32 cellular contexts compared by ENCODE assay signal in the genomic region with DNA sequence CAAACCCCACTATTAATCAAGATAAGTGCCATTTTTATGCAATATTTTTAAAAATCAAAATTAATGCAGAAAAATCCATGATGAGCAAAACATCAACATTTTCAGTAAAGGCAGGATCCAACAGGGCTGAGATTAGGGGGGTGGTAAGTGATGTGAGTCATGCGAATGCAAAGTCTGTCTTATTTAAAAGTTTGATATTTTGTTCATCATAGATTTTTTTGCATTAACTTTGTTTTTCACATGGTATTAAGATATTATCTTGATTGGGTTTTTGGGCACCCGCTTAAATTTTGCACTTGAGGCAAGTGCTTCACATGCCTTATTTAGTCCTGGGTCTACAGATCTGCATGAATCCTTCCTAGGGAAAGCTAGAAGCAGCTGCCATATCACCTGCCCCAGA.
"Had no signal": no experiment of that assay in that cellular context is flagged by ENCODE, and none has a peak within 500 bp of the region (broad histone marks: within the 10 kb centered on the region; RNA-seq: fewer than 3 reads in every experiment).

No MANE protein-coding gene starts in this region.

- H3K36me3 Mint-ChIP-seq: activated naive CD8-positive, alpha-beta T cell had no signal

- H3K27ac Mint-ChIP-seq: activated B cell treated with CpG ODN at 0.5 μM for 24 hours; activated CD8-positive, alpha-beta T cell treated with anti-CD3 and anti-CD28 coated beads for 36 hours; activated naive CD8-positive, alpha-beta T cell; activated T-helper 17 cell treated with anti-CD3 and anti-CD28 coated beads, Interleukin-2, amount 50 U/mL, for 72 hours; dendritic cell treated with granulocyte-macrophage colony-stimulating factor and Interleukin-4, amounts not matched to agents 40 ng/mL and 50 ng/mL, for 4 days; endodermal cell; T-helper 17 cell; T-helper 2 cell treated with Interferon-gamma antibody and Interleukin-4, amounts not matched to agents 5 μg/mL and 100 μg/mL, for 36 hours had no signal

- ATAC-seq: activated CD4-positive, CD25-positive, alpha-beta regulatory T cell treated with anti-CD3 and anti-CD28 coated beads, Interleukin-2, amount 50 U/mL, for 24 hours; activated CD8-positive, alpha-beta T cell treated with anti-CD3 and anti-CD28 coated beads for 36 hours; activated T-cell treated with anti-CD3 and anti-CD28 coated beads, Interleukin-2, amount 50 U/mL, for 4 hours; activated T-helper 17 cell treated with anti-CD3 and anti-CD28 coated beads, Interleukin-2, amount 50 U/mL, for 72 hours; foreskin keratinocyte; gastrocnemius medialis; T-helper 17 cell had no signal

- H3K9me3 ChIP-seq: esophagus muscularis mucosa, gastrocnemius medialis had no signal

- H3K36me3 ChIP-seq: brain microvascular endothelial cell, esophagus muscularis mucosa, gastrocnemius medialis, WERI-Rb-1 had no signal

- H3K27ac ChIP-seq: brain microvascular endothelial cell, coronary artery, dorsolateral prefrontal cortex, esophagus muscularis mucosa, foreskin keratinocyte, gastrocnemius medialis, WERI-Rb-1 had no signal

- H3K27me3 ChIP-seq: brain microvascular endothelial cell, dorsolateral prefrontal cortex, esophagus muscularis mucosa, foreskin keratinocyte, gastrocnemius medialis had no signal

- H3K4me1 Mint-ChIP-seq: activated T-helper 17 cell treated with anti-CD3 and anti-CD28 coated beads, Interleukin-2, amount 50 U/mL, for 72 hours; central memory CD8-positive, alpha-beta T cell; T-helper 17 cell had no signal

- H3K9me3 Mint-ChIP-seq: activated B cell treated with CpG ODN at 0.5 μM for 24 hours; activated CD8-positive, alpha-beta T cell treated with anti-CD3 and anti-CD28 coated beads for 36 hours; activated T-cell treated with anti-CD3 and anti-CD28 coated beads, Interleukin-2, amount 50 U/mL, for 4 hours; activated T-helper 17 cell treated with anti-CD3 and anti-CD28 coated beads, Interleukin-2, amount 50 U/mL, for 72 hours; central memory CD8-positive, alpha-beta T cell; dendritic cell treated with granulocyte-macrophage colony-stimulating factor and Interleukin-4, amounts not matched to agents 40 ng/mL and 50 ng/mL, for 4 days; endodermal cell; T-helper 2 cell treated with Interferon-gamma antibody and Interleukin-4, amounts not matched to agents 5 μg/mL and 100 μg/mL, for 36 hours had no signal

- DNase-seq: activated B cell treated with CpG ODN at 0.5 μM for 24 hours; activated CD4-positive, alpha-beta T cell treated with anti-CD3 and anti-CD28 coated beads for 48 hours; activated CD4-positive, alpha-beta T cell treated with anti-CD3 and anti-CD28 coated beads, Interleukin-2, amount 50 U/mL, for 1 hour; activated CD4-positive, alpha-beta T cell treated with anti-CD3 and anti-CD28 coated beads, Interleukin-2, amount 50 U/mL, for 48 hours; activated CD8-positive, alpha-beta memory T cell treated with anti-CD3 and anti-CD28 coated beads for 24 hours; activated CD8-positive, alpha-beta T cell treated with anti-CD3 and anti-CD28 coated beads for 36 hours; activated effector memory CD4-positive, alpha-beta T cell treated with Interleukin-2 at 50 U/mL for 16 hours; activated gamma-delta T cell treated with Interleukin-2 at 50 U/mL for 16 hours; activated naive CD4-positive, alpha-beta T cell treated with anti-CD3 and anti-CD28 coated beads, Interleukin-2, amount 50 U/mL, for 16 hours; activated naive CD4-positive, alpha-beta T cell treated with Interleukin-2 at 50 U/mL for 16 hours; activated T-cell treated with anti-CD3 and anti-CD28 coated beads, Interleukin-2, amount 50 U/mL, for 4 hours; amniotic stem cell; anterior cingulate cortex; brain microvascular endothelial cell; effector memory CD4-positive, alpha-beta T cell; foreskin keratinocyte; gastrocnemius medialis; glutamatergic neuron; T-helper 1 cell; T-helper 17 cell; T1000; WERI-Rb-1 had no signal

- H3K27me3 Mint-ChIP-seq: activated CD8-positive, alpha-beta T cell treated with anti-CD3 and anti-CD28 coated beads for 36 hours; activated naive CD8-positive, alpha-beta T cell; activated T-helper 17 cell treated with anti-CD3 and anti-CD28 coated beads, Interleukin-2, amount 50 U/mL, for 72 hours; central memory CD8-positive, alpha-beta T cell; T-helper 17 cell had no signal

- H3K4me3 ChIP-seq: coronary artery, dorsolateral prefrontal cortex, esophagus muscularis mucosa, gastrocnemius medialis had no signal

- H3K4me1 ChIP-seq: esophagus muscularis mucosa, gastrocnemius medialis had no signal

- H3K4me3 Mint-ChIP-seq: activated B cell treated with CpG ODN at 0.5 μM for 24 hours; activated CD8-positive, alpha-beta T cell treated with anti-CD3 and anti-CD28 coated beads for 36 hours; activated naive CD8-positive, alpha-beta T cell; activated T-cell treated with anti-CD3 and anti-CD28 coated beads, Interleukin-2, amount 50 U/mL, for 4 hours; activated T-helper 17 cell treated with anti-CD3 and anti-CD28 coated beads, Interleukin-2, amount 50 U/mL, for 72 hours; central memory CD8-positive, alpha-beta T cell; dendritic cell treated with granulocyte-macrophage colony-stimulating factor and Interleukin-4, amounts not matched to agents 40 ng/mL and 50 ng/mL, for 4 days; endodermal cell; T-helper 17 cell; T-helper 2 cell treated with Interferon-gamma antibody and Interleukin-4, amounts not matched to agents 5 μg/mL and 100 μg/mL, for 36 hours had no signal
